12 cellular contexts compared by ENCODE assay signal in genomic region chr12:75471928-75472865, GRCh38. TPM values are rescaled to one million over a fixed set of nuclear protein-coding genes. Genes with fewer than 3 reads are reported as not detected.
DNase-seq lines count a peak whose midpoint lies in the region; ATAC-seq, FAIRE-seq and TF ChIP-seq lines count a peak whose summit lies in the region.
"Had no signal": no experiment of that assay in that cellular context is flagged by ENCODE, and none has a peak within 500 bp of the region (broad histone marks: within the 10 kb centered on the region; RNA-seq: fewer than 3 reads in every experiment).

No MANE protein-coding gene starts in this region.

- peaks cover 5% of the 10 kb centered on the region for H3K27me3 Mint-ChIP-seq in activated naive CD8-positive, alpha-beta T cell treated with anti-CD3 and anti-CD28 coated beads, Interleukin-2, amount 50 U/mL, for 24 hours
- H3K27me3 Mint-ChIP-seq in activated naive CD8-positive, alpha-beta T cell treated with anti-CD3 and anti-CD28 coated beads for 36 hours, result peaks cover 4% of the 10 kb centered on the region
- H3K27me3 Mint-ChIP-seq in stimulated activated memory B cell treated with anti-CD40 and anti-IgM and Interleukin-4, amounts not matched to agents 10 μg/mL and 1 μg/mL and 100 μg/mL, for 72 hours, result no peaks in the 10 kb centered on the region

- H3K4me3 Mint-ChIP-seq in activated naive CD8-positive, alpha-beta T cell treated with anti-CD3 and anti-CD28 coated beads, Interleukin-2, amount 50 U/mL, for 24 hours, result no peak overlapping the region
- no peak overlapping the region for H3K4me3 Mint-ChIP-seq in activated naive CD8-positive, alpha-beta T cell treated with anti-CD3 and anti-CD28 coated beads for 36 hours
- H3K4me3 Mint-ChIP-seq in stimulated activated memory B cell treated with anti-CD40 and anti-IgM and Interleukin-4, amounts not matched to agents 10 μg/mL and 1 μg/mL and 100 μg/mL, for 72 hours, result no peak overlapping the region

- ATAC-seq in activated naive CD8-positive, alpha-beta T cell treated with anti-CD3 and anti-CD28 coated beads, Interleukin-2, amount 50 U/mL, for 24 hours, result no peak
- ATAC-seq in HG03521 (IDR thresholded peaks at IDR 0.05; ENCODE audit: unreplicated experiment) (peak; percentile 49), HG02759 (IDR thresholded peaks at IDR 0.05; ENCODE audit: unreplicated experiment) (no peak)
- peak; percentile 87 for ATAC-seq in stimulated activated memory B cell treated with anti-CD40 and anti-IgM and Interleukin-4, amounts not matched to agents 10 μg/mL and 1 μg/mL and 100 μg/mL, for 72 hours

- H3K36me3 ChIP-seq in SU-DHL-6 (ENCODE audit: low read length), result no peaks in the 10 kb centered on the region

- H3K9me3 ChIP-seq in SU-DHL-6 (ENCODE audit: insufficient read depth, low read length), result no peaks in the 10 kb centered on the region

- no peaks in the 10 kb centered on the region for H3K9me2 ChIP-seq in SU-DHL-6 (replicated peaks; ENCODE audit: insufficient read depth, low read length)

- DNase-seq in activated naive CD8-positive, alpha-beta T cell treated with anti-CD3 and anti-CD28 coated beads, Interleukin-2, amount 50 U/mL, for 24 hours, result no peak
- DNase-seq in activated naive CD8-positive, alpha-beta T cell treated with anti-CD3 and anti-CD28 coated beads for 36 hours, result no peak
- DNase-seq in H54 (ENCODE audit: insufficient read length, low spot score), result no peak
- DNase-seq in posterior vena cava (ENCODE audit: low spot score), result no peak
- DNase-seq: 8988T, mammary epithelial cell, NCI-H69, retina had no signal

- H3F3A ChIP-seq in SU-DHL-6 (ENCODE audit: insufficient read depth), result no peaks in the 10 kb centered on the region

- H4K20me1 ChIP-seq in SU-DHL-6 (ENCODE audit: low read depth, low read length), result no peaks in the 10 kb centered on the region

- H3K79me2 ChIP-seq in SU-DHL-6 (ENCODE audit: insufficient read depth, low read length), result no peaks in the 10 kb centered on the region

- H3K9ac ChIP-seq in SU-DHL-6 (ENCODE audit: low read length), result peak overlapping the region; percentile 54

- H2AFZ ChIP-seq in SU-DHL-6 (ENCODE audit: low read depth, low read length, severe bottlenecking), result peak overlapping the region; percentile 64

- H3K4me1 Mint-ChIP-seq in activated naive CD8-positive, alpha-beta T cell treated with anti-CD3 and anti-CD28 coated beads, Interleukin-2, amount 50 U/mL, for 24 hours, result peaks cover 22% of the 10 kb centered on the region
- peaks cover 11% of the 10 kb centered on the region for H3K4me1 Mint-ChIP-seq in activated naive CD8-positive, alpha-beta T cell treated with anti-CD3 and anti-CD28 coated beads for 36 hours
- peaks cover 25% of the 10 kb centered on the region for H3K4me1 Mint-ChIP-seq in stimulated activated memory B cell treated with anti-CD40 and anti-IgM and Interleukin-4, amounts not matched to agents 10 μg/mL and 1 μg/mL and 100 μg/mL, for 72 hours

- TF ChIP-seq CTCF in SU-DHL-6 (IDR thresholded peaks at IDR 0.05; ENCODE audit: insufficient read depth, low read length, poor library complexity, severe bottlenecking), result no peak

- H3K4me2 ChIP-seq in SU-DHL-6 (ENCODE audit: low read depth, low read length, poor library complexity, severe bottlenecking), result peak overlapping the region; percentile 56

- FAIRE-seq in H54 (lab: Jason Lieb, UNC), result no peak

- H3K27me3 ChIP-seq in SU-DHL-6 (ENCODE audit: low read length), result no peaks in the 10 kb centered on the region

- H3K27ac ChIP-seq in SU-DHL-6 (ENCODE audit: low read depth, low read length), result peak overlapping the region; percentile 75

- no peak for TF ChIP-seq POLR2A in H54 (IDR thresholded peaks at IDR 0.05; ENCODE audit: low read depth, low read length)

- H3K36me3 Mint-ChIP-seq in activated naive CD8-positive, alpha-beta T cell treated with anti-CD3 and anti-CD28 coated beads, Interleukin-2, amount 50 U/mL, for 24 hours (ENCODE audit: low read depth), result no peaks in the 10 kb centered on the region
- H3K36me3 Mint-ChIP-seq in activated naive CD8-positive, alpha-beta T cell treated with anti-CD3 and anti-CD28 coated beads for 36 hours, result no peaks in the 10 kb centered on the region
- H3K36me3 Mint-ChIP-seq in stimulated activated memory B cell treated with anti-CD40 and anti-IgM and Interleukin-4, amounts not matched to agents 10 μg/mL and 1 μg/mL and 100 μg/mL, for 72 hours, result no peaks in the 10 kb centered on the region

- peak overlapping the region; percentile 8 for H3K4me3 ChIP-seq in SU-DHL-6 (ENCODE audit: insufficient read depth, low read length, poor library complexity, severe bottlenecking)

- intact Hi-C loops in posterior vena cava (cut with DNase I), result no loop called here

- peak overlapping the region; percentile 45 for H3K27ac Mint-ChIP-seq in activated naive CD8-positive, alpha-beta T cell treated with anti-CD3 and anti-CD28 coated beads, Interleukin-2, amount 50 U/mL, for 24 hours
- no peak overlapping the region for H3K27ac Mint-ChIP-seq in activated naive CD8-positive, alpha-beta T cell treated with anti-CD3 and anti-CD28 coated beads for 36 hours
- H3K27ac Mint-ChIP-seq in stimulated activated memory B cell treated with anti-CD40 and anti-IgM and Interleukin-4, amounts not matched to agents 10 μg/mL and 1 μg/mL and 100 μg/mL, for 72 hours, result peak overlapping the region; percentile 85

- H3K9me3 Mint-ChIP-seq in activated naive CD8-positive, alpha-beta T cell treated with anti-CD3 and anti-CD28 coated beads, Interleukin-2, amount 50 U/mL, for 24 hours, result no peaks in the 10 kb centered on the region
- no peaks in the 10 kb centered on the region for H3K9me3 Mint-ChIP-seq in activated naive CD8-positive, alpha-beta T cell treated with anti-CD3 and anti-CD28 coated beads for 36 hours
- no peaks in the 10 kb centered on the region for H3K9me3 Mint-ChIP-seq in stimulated activated memory B cell treated with anti-CD40 and anti-IgM and Interleukin-4, amounts not matched to agents 10 μg/mL and 1 μg/mL and 100 μg/mL, for 72 hours

RNA-seq across cellular contexts. Expression of gene GLIPR1, which starts 8.4 kb away (rescaled TPM):
- 10 to 100 TPM; 19.7 to 25.7 TPM for total RNA-seq in activated naive CD8-positive, alpha-beta T cell treated with anti-CD3 and anti-CD28 coated beads for 36 hours
- total RNA-seq in posterior vena cava, result 10 to 100 TPM; 57.2 to 68.0 TPM

RNA-seq across cellular contexts. Expression of gene KRR1, which starts 39.2 kb away (rescaled TPM):
- 100 to 1,000 TPM; 146 to 155 TPM for total RNA-seq in activated naive CD8-positive, alpha-beta T cell treated with anti-CD3 and anti-CD28 coated beads for 36 hours
- total RNA-seq in posterior vena cava, result 10 to 100 TPM; 47.6 TPM

Comparison
In these comparisons a context has a peak if more than half of its experiments do, and no peak if none do; other contexts are left out.
1. ATAC-seq: peak in HG03521 (single experiment) and stimulated activated memory B cell treated with anti-CD40 and anti-IgM and Interleukin-4, amounts not matched to agents 10 μg/mL and 1 μg/mL and 100 μg/mL, for 72 hours (single experiment); none in activated naive CD8-positive, alpha-beta T cell treated with anti-CD3 and anti-CD28 coated beads, Interleukin-2, amount 50 U/mL, for 24 hours (single experiment) and HG02759 (single experiment).